Comparison of ENCODE assay signal across 18 cellular contexts in the genomic region with DNA sequence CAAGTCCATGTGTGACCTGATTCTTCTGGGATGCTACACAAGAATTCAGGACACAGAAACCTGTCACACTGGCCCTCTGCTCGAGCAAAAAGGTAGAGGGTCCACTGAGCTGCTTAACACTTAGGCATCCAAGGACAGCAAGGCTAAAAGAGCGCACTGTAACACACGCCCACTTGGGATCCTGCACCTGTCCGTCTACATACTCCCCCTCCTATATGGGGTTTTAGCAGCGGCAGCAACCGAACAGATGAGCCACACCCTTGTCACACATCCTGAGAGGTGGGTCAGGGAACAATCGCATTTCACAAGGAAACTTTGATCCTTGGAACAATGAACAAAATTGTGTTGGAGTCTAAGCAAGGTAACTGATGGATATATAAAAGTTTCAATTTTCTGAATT. TPM values are rescaled to one million over a fixed set of nuclear protein-coding genes. Genes with fewer than 3 reads are reported as not detected.
DNase-seq lines count a peak whose midpoint lies in the region; ATAC-seq, FAIRE-seq and TF ChIP-seq lines count a peak whose summit lies in the region.
"Had no signal": no experiment of that assay in that cellular context is flagged by ENCODE, and none has a peak within 500 bp of the region (broad histone marks: within the 10 kb centered on the region; RNA-seq: fewer than 3 reads in every experiment).

No MANE protein-coding gene starts in this region.

- CTCF ChIA-PET in K562 (lab: Yijun Ruan, JAX; ENCODE audit: low intra/inter-chr PET ratio), result no interaction called here
- CTCF ChIA-PET in MCF 10A (lab: Yijun Ruan, JAX), result interaction anchor here (0.6 kb wide), 2 partner anchors 51 to 383 kb away, joined by 3 to 4 read pairs; no protein-coding TSS in a partner anchor

- no peak; the same call in 2 of the 3 replicates for ATAC-seq in GM23338
- ATAC-seq in K562, result peak; percentile 57
- ATAC-seq: GM12878, HCT116 had no signal

- H3K36me3 ChIP-seq in GM23338 (ENCODE audit: insufficient read depth) (no peaks in the 10 kb centered on the region), K562 (ENCODE audit: control insufficient read depth, insufficient read depth, low read length) (no peaks in the 10 kb centered on the region), neural progenitor cell (no peaks in the 10 kb centered on the region)
- H3K36me3 ChIP-seq: BLaER1 treated with 17β-estradiol and CSF1 and Interleukin-3, amounts not matched to agents 10 nM and 100 nM had no signal

- no peaks in the 10 kb centered on the region for H3K9me3 ChIP-seq in K562 (replicated peaks; ENCODE audit: control insufficient read depth, insufficient read depth, low read depth, low read length)
- no peaks in the 10 kb centered on the region for H3K9me3 ChIP-seq in neural progenitor cell (ENCODE audit: low read depth)
- H3K9me3 ChIP-seq: BLaER1 treated with 17β-estradiol and CSF1 and Interleukin-3, amounts not matched to agents 10 nM and 100 nM had no signal

- no peak for TF ChIP-seq POLR2A in K562 (conservative IDR thresholded peaks at IDR 0.05)

- H2AFZ ChIP-seq in GM23338 (peak overlapping the region; percentile 69; the same call in 1 of the 2 replicates), K562 (ENCODE audit: low read depth, low read length) (no peak overlapping the region), neural progenitor cell (replicated peaks) (peak overlapping the region; percentile 54)

- 0% methylated on average over 7 of the region's 7 CpGs for WGBS in K562 (ENCODE audit: insufficient coverage, low coverage, missing lambda C conversion rate)

- H3K9me3 Mint-ChIP-seq in GM23338 (no peaks in the 10 kb centered on the region; the same call in 2 of the 3 replicates), neural progenitor cell (no peaks in the 10 kb centered on the region), MCF 10A (ENCODE audit: unreplicated experiment) (no peaks in the 10 kb centered on the region)
- H3K9me3 Mint-ChIP-seq: CD4-positive, CD25-positive, alpha-beta regulatory T cell had no signal

- no peak for TF ChIP-seq CTCF in GM23338 (conservative IDR thresholded peaks at IDR 0.05; ENCODE audit: low read depth in 2 of 2)
- no peak for TF ChIP-seq CTCF in K562 (IDR thresholded peaks at IDR 0.05 in 2 of 3, conservative IDR thresholded peaks at IDR 0.05 in 1 of 3; ENCODE audit: insufficient read depth in 2 of 3, low read depth in 1 of 3, low read length in 3 of 3)
- no peak for TF ChIP-seq CTCF in neural progenitor cell (IDR thresholded peaks at IDR 0.05)
- TF ChIP-seq CTCF in MCF 10A (IDR thresholded peaks at IDR 0.05; ENCODE audit: unreplicated experiment), result no peak

- H3K27me3 ChIP-seq in GM23338 (ENCODE audit: insufficient read depth) (no peaks in the 10 kb centered on the region), K562 (ENCODE audit: control insufficient read depth in 2 of 2, insufficient read depth in 2 of 2, low read length in 2 of 2) (peaks cover 0 to 8% of the 10 kb centered on the region in 2 experiments; a peak in 2 of 5 replicates), neural progenitor cell (no peaks in the 10 kb centered on the region)
- H3K27me3 ChIP-seq: BLaER1 treated with 17β-estradiol and CSF1 and Interleukin-3, amounts not matched to agents 10 nM and 100 nM had no signal

- in situ Hi-C loops in K562 (cut with MboI), result no loop called here

- no peak for TF ChIP-seq EP300 in K562 (IDR thresholded peaks at IDR 0.05; ENCODE audit: low read length)

- H3K9ac ChIP-seq in K562 (ENCODE audit: insufficient read depth in 1 of 2, low read depth in 2 of 2, low read length in 2 of 2) (no peak overlapping the region), neural progenitor cell (no peak overlapping the region)
- H3K9ac ChIP-seq: BLaER1 treated with 17β-estradiol and CSF1 and Interleukin-3, amounts not matched to agents 10 nM and 100 nM had no signal

- no TSS peak for BruUV-seq in K562 (replicated peaks; lab: Mats Ljungman, UMichigan)
- BruUV-seq in MCF 10A (replicated peaks; lab: Mats Ljungman, UMichigan), result no TSS peak

- intact Hi-C loops in K562 (cut with micrococcal nuclease) (no loop called here), MCF 10A (cut with micrococcal nuclease) (no loop called here)

- H3K4me2 ChIP-seq in GM23338, result no peak overlapping the region
- no peak overlapping the region for H3K4me2 ChIP-seq in K562 (ENCODE audit: insufficient read depth, low read length)
- no peak overlapping the region for H3K4me2 ChIP-seq in neural progenitor cell
- H3K4me2 ChIP-seq: BLaER1 treated with 17β-estradiol and CSF1 and Interleukin-3, amounts not matched to agents 10 nM and 100 nM had no signal

- no peaks in the 10 kb centered on the region for H3K79me2 ChIP-seq in GM23338 (replicated peaks; ENCODE audit: insufficient read depth)
- H3K79me2 ChIP-seq in K562 (ENCODE audit: control insufficient read depth, insufficient read depth, low read length), result no peaks in the 10 kb centered on the region
- H3K79me2 ChIP-seq in neural progenitor cell (ENCODE audit: low read depth), result no peaks in the 10 kb centered on the region

- DNase-seq in GM23338 (ENCODE audit: low spot score) (no peak), NCI-H69 (lab: John Stamatoyannopoulos, UW) (peak; percentile 63), K562 (ENCODE audit: extremely low read depth in 1 of 4, low spot score in 3 of 4) (no peak), neural progenitor cell (ENCODE audit: low spot score) (no peak), NK-92 (lab: John Stamatoyannopoulos, UW; ENCODE audit: unreplicated experiment) (no peak), MV-4-11 (lab: John Stamatoyannopoulos, UW) (no peak), MCF 10A (ENCODE audit: unreplicated experiment) (no peak)
- no peak for DNase-seq in stimulated activated CD4-positive, alpha-beta T cell treated with anti-CD3 and anti-CD28 coated beads, Interleukin-4, amount 100 ng/mL, for 24 hours
- DNase-seq: ACHN; Calu3; CD4-positive, CD25-positive, alpha-beta regulatory T cell; DMS 273 treated with DMSO at 0.1 percent for 48 hours had no signal

- H3K4me3 ChIP-seq in GM23338 (no peak overlapping the region), K562 (no peak overlapping the region), neural progenitor cell (no peak overlapping the region)
- H3K4me3 ChIP-seq: BLaER1 treated with 17β-estradiol and CSF1 and Interleukin-3, amounts not matched to agents 10 nM and 100 nM; GM12878 had no signal

- no peaks in the 10 kb centered on the region for H3K9me1 ChIP-seq in K562 (ENCODE audit: control insufficient read depth, insufficient read depth, low read length)

- POLR2A ChIA-PET in K562 (lab: Yijun Ruan, JAX), result interaction anchor here (1.1 to 2.6 kb wide), 4 partner anchors 11 to 19 kb away, joined by 3 to 12 read pairs (median 4); no protein-coding TSS in a partner anchor
- POLR2A ChIA-PET in MCF 10A (lab: Yijun Ruan, JAX), result interaction anchor here (0.6 kb wide), 1 partner anchor 78 kb away, joined by 3 read pairs; no protein-coding TSS in a partner anchor

- 0 out of 3 replicates have a peak, but pooled peaks cover 4% of the 10 kb centered on the region for H3K4me1 Mint-ChIP-seq in GM23338
- peaks cover 8% of the 10 kb centered on the region for H3K4me1 Mint-ChIP-seq in neural progenitor cell
- H3K4me1 Mint-ChIP-seq in MCF 10A (ENCODE audit: insufficient read depth, unreplicated experiment), result no peaks in the 10 kb centered on the region
- H3K4me1 Mint-ChIP-seq: CD4-positive, CD25-positive, alpha-beta regulatory T cell had no signal

- H3F3A ChIP-seq in GM23338 (replicated peaks; ENCODE audit: low read depth) (no peaks in the 10 kb centered on the region), neural progenitor cell (ENCODE audit: low read depth) (peaks cover 4% of the 10 kb centered on the region)

- H3K27ac ChIP-seq in GM23338 (ENCODE audit: low read depth) (no peak overlapping the region), K562 (ENCODE audit: extremely low read depth, low read depth, low read length) (no peak overlapping the region), neural progenitor cell (no peak overlapping the region)
- H3K27ac ChIP-seq: BLaER1 treated with 17β-estradiol and CSF1 and Interleukin-3, amounts not matched to agents 10 nM and 100 nM; HL-60 had no signal

- H3K4me1 ChIP-seq in GM23338 (ENCODE audit: insufficient read depth), result no peaks in the 10 kb centered on the region
- H3K4me1 ChIP-seq in K562 (replicated peaks in 1 of 2; ENCODE audit: control insufficient read depth in 2 of 2, insufficient read depth in 2 of 2, low read length in 2 of 2), result no peaks in the 10 kb centered on the region
- peaks cover 16% of the 10 kb centered on the region for H3K4me1 ChIP-seq in neural progenitor cell
- H3K4me1 ChIP-seq: BLaER1 treated with 17β-estradiol and CSF1 and Interleukin-3, amounts not matched to agents 10 nM and 100 nM had no signal

- TF ChIP-seq RAD21 in K562 (CRISPR knock-in tag; conservative IDR thresholded peaks at IDR 0.05 in 1 of 2, IDR thresholded peaks at IDR 0.05 in 1 of 2), result no peak

- H3K36me3 Mint-ChIP-seq in GM23338 (ENCODE audit: low read depth) (no peaks in the 10 kb centered on the region), neural progenitor cell (no peaks in the 10 kb centered on the region), MCF 10A (ENCODE audit: insufficient read depth, unreplicated experiment) (no peaks in the 10 kb centered on the region)
- H3K36me3 Mint-ChIP-seq: CD4-positive, CD25-positive, alpha-beta regulatory T cell had no signal

- H3K27ac Mint-ChIP-seq in GM23338 (no peak overlapping the region), neural progenitor cell (no peak overlapping the region), MCF 10A (ENCODE audit: low read depth, unreplicated experiment) (no peak overlapping the region)
- H3K27ac Mint-ChIP-seq: CD4-positive, CD25-positive, alpha-beta regulatory T cell had no signal

- H3K9me2 ChIP-seq in GM23338 (ENCODE audit: insufficient read depth), result no peaks in the 10 kb centered on the region

- H3K4me3 Mint-ChIP-seq in GM23338 (no peak overlapping the region), neural progenitor cell (no peak overlapping the region), MCF 10A (ENCODE audit: unreplicated experiment) (no peak overlapping the region)
- H3K4me3 Mint-ChIP-seq: CD4-positive, CD25-positive, alpha-beta regulatory T cell had no signal

- no peak for FAIRE-seq in K562 (lab: Jason Lieb, UNC)
- FAIRE-seq: GM12878, GM18507, H54 had no signal

- H3K27me3 Mint-ChIP-seq in GM23338 (ENCODE audit: insufficient read depth, low read depth, poor library complexity) (peaks cover 2% of the 10 kb centered on the region), neural progenitor cell (ENCODE audit: insufficient read depth, low read depth) (peaks cover 4% of the 10 kb centered on the region), MCF 10A (ENCODE audit: insufficient read depth, unreplicated experiment) (peaks cover 82% of the 10 kb centered on the region)

- no peaks in the 10 kb centered on the region for H4K20me1 ChIP-seq in GM23338 (replicated peaks; ENCODE audit: insufficient read depth)
- no peaks in the 10 kb centered on the region for H4K20me1 ChIP-seq in K562 (replicated peaks; ENCODE audit: control insufficient read depth, insufficient read depth, low read length)
- no peaks in the 10 kb centered on the region for H4K20me1 ChIP-seq in neural progenitor cell (ENCODE audit: low read depth)
- H4K20me1 ChIP-seq: BLaER1 treated with 17β-estradiol and CSF1 and Interleukin-3, amounts not matched to agents 10 nM and 100 nM had no signal

RNA-seq across cellular contexts. Expression of a gene that starts 51.5 kb away (rescaled TPM):
- total RNA-seq in GM23338 (2014; rRNA removed; shearing (Covaris generic)), result 44.8 and 46.0 TPM in 2 replicates
- 9.1 and 14.8 TPM in 2 replicates for polyA plus RNA-seq in GM23338 (2016; fragmentation: Nextera tagmentation; extraction: Ambion mirVana)
- total RNA-seq in K562 (2011; cell fraction: chromatin; rRNA removed; ENCODE audit: low replicate concordance), result 458 and 1,073 TPM in 2 replicates
- total RNA-seq in K562 (2011; cell fraction: nucleolus; rRNA removed), result 474 and 541 TPM in 2 replicates
- total RNA-seq in K562 (2011; cell fraction: nucleoplasm; rRNA removed), result 882 and 1,501 TPM in 2 replicates
- 55.3 and 100 TPM in 2 replicates for total RNA-seq in K562 (2014; rRNA removed)
- 177 and 218 TPM in 2 replicates for total RNA-seq in K562 (2014; rRNA removed; fragmentation: Illumina TruSeq; extraction: Trizol)
- total RNA-seq in K562 (2015; rRNA removed; fragmentation: Illumina TruSeq; extraction: Trizol), result 130 and 149 TPM in 2 replicates
- total RNA-seq in K562 (2021), result 77.8 and 106 TPM in 2 replicates
- polyA plus RNA-seq in K562 (2011; rRNA removed), result 147 and 182 TPM in 2 replicates
- 8.2 and 35.8 TPM in 2 replicates for polyA plus RNA-seq in K562 (2011; cell fraction: cytosol; rRNA removed)
- polyA plus RNA-seq in K562 (2011; cell fraction: nucleus; rRNA removed), result 165 and 195 TPM in 2 replicates
- 21.0 and 54.8 TPM in 2 replicates for polyA plus RNA-seq in K562 (2012)
- polyA plus RNA-seq in K562 (2014; fragmentation: Illumina TruSeq; extraction: Trizol), result 43.2 and 59.7 TPM in 2 replicates
- 10 to 100 TPM; 44.2 to 67.6 TPM for polyA plus RNA-seq in K562 (2014; fragmentation: Nextera tagmentation; extraction: Ambion mirVana)
- 77.9 and 119 TPM in 2 replicates for polyA plus RNA-seq in K562 (2014; rRNA removed)
- polyA minus RNA-seq in K562 (2011; rRNA and poly(A)+ RNA removed), result 251 and 360 TPM in 2 replicates
- polyA minus RNA-seq in K562 (2011; cell fraction: cytosol; rRNA and poly(A)+ RNA removed), result 17.0 and 22.7 TPM in 2 replicates
- 714 and 1,502 TPM in 2 replicates for polyA minus RNA-seq in K562 (2011; cell fraction: nucleus; rRNA and poly(A)+ RNA removed)
- 53.4 and 69.7 TPM in 2 replicates for total RNA-seq in neural progenitor cell (ENCODE audit: low replicate concordance)
- total RNA-seq in MCF 10A (2022), result 3.1 and 8.1 TPM in 2 replicates
